1 cellular context compared by ENCODE assay signal in genomic region chr2:166765141-166765540, GRCh38.
TF ChIP-seq lines count a peak whose summit lies in the region.

No MANE protein-coding gene starts in this region.

TF ChIP-seq in GM12878, 131 proteins besides CTCF, POLR2A, EP300 and RAD21 (continued from another document):
- TF ChIP-seq USF1 (IDR thresholded peaks at IDR 0.05; ENCODE audit: borderline replicate concordance, extremely low read length, insufficient read depth, low read depth, low read length) (no peak), SP1 (IDR thresholded peaks at IDR 0.05; ENCODE audit: low read depth, low read length) (no peak), GABPA (IDR thresholded peaks at IDR 0.05; ENCODE audit: low read depth) (no peak)
TF ChIP-seq in GM12878: peak in this region for 0.
